1 cellular context compared by ENCODE assay signal in genomic region chr10:132330486-132330833, GRCh38.
TF ChIP-seq lines count a peak whose summit lies in the region.

No MANE protein-coding gene starts in this region.

TF ChIP-seq in WTC11, 78 proteins besides CTCF, POLR2A, EP300 and RAD21 (continued from another document):
- no peak for TF ChIP-seq MAX (CRISPR knock-in tag; IDR thresholded peaks at IDR 0.05)
- TF ChIP-seq JAZF1 (CRISPR knock-in tag; IDR thresholded peaks at IDR 0.05) = no peak
- TF ChIP-seq, protein P1, sequence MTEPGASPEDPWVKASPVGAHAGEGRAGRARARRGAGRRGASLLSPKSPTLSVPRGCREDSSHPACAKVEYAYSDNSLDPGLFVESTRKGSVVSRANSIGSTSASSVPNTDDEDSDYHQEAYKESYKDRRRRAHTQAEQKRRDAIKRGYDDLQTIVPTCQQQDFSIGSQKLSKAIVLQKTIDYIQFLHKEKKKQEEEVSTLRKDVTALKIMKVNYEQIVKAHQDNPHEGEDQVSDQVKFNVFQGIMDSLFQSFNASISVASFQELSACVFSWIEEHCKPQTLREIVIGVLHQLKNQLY (CRISPR knock-in tag; IDR thresholded peaks at IDR 0.05) = no peak
- no peak for TF ChIP-seq NR1H2 (CRISPR knock-in tag; IDR thresholded peaks at IDR 0.05)
- TF ChIP-seq ZNF671 (CRISPR knock-in tag; IDR thresholded peaks at IDR 0.05) = no peak
- TF ChIP-seq PRRX2 (CRISPR knock-in tag; IDR thresholded peaks at IDR 0.05) = no peak
- TF ChIP-seq KAT7 (CRISPR knock-in tag; IDR thresholded peaks at IDR 0.05; ENCODE audit: borderline replicate concordance) = no peak
- TF ChIP-seq STAT6 (CRISPR knock-in tag; conservative IDR thresholded peaks at IDR 0.05; ENCODE audit: low read depth) = no peak
- TF ChIP-seq, protein P2, sequence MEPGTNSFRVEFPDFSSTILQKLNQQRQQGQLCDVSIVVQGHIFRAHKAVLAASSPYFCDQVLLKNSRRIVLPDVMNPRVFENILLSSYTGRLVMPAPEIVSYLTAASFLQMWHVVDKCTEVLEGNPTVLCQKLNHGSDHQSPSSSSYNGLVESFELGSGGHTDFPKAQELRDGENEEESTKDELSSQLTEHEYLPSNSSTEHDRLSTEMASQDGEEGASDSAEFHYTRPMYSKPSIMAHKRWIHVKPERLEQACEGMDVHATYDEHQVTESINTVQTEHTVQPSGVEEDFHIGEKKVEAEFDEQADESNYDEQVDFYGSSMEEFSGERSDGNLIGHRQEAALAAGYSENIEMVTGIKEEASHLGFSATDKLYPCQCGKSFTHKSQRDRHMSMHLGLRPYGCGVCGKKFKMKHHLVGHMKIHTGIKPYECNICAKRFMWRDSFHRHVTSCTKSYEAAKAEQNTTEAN (CRISPR knock-in tag; IDR thresholded peaks at IDR 0.05) = no peak
- TF ChIP-seq, protein P3, sequence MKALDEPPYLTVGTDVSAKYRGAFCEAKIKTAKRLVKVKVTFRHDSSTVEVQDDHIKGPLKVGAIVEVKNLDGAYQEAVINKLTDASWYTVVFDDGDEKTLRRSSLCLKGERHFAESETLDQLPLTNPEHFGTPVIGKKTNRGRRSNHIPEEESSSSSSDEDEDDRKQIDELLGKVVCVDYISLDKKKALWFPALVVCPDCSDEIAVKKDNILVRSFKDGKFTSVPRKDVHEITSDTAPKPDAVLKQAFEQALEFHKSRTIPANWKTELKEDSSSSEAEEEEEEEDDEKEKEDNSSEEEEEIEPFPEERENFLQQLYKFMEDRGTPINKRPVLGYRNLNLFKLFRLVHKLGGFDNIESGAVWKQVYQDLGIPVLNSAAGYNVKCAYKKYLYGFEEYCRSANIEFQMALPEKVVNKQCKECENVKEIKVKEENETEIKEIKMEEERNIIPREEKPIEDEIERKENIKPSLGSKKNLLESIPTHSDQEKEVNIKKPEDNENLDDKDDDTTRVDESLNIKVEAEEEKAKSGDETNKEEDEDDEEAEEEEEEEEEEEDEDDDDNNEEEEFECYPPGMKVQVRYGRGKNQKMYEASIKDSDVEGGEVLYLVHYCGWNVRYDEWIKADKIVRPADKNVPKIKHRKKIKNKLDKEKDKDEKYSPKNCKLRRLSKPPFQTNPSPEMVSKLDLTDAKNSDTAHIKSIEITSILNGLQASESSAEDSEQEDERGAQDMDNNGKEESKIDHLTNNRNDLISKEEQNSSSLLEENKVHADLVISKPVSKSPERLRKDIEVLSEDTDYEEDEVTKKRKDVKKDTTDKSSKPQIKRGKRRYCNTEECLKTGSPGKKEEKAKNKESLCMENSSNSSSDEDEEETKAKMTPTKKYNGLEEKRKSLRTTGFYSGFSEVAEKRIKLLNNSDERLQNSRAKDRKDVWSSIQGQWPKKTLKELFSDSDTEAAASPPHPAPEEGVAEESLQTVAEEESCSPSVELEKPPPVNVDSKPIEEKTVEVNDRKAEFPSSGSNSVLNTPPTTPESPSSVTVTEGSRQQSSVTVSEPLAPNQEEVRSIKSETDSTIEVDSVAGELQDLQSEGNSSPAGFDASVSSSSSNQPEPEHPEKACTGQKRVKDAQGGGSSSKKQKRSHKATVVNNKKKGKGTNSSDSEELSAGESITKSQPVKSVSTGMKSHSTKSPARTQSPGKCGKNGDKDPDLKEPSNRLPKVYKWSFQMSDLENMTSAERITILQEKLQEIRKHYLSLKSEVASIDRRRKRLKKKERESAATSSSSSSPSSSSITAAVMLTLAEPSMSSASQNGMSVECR (CRISPR knock-in tag; IDR thresholded peaks at IDR 0.05; ENCODE audit: borderline replicate concordance) = no peak
- TF ChIP-seq, protein P4, sequence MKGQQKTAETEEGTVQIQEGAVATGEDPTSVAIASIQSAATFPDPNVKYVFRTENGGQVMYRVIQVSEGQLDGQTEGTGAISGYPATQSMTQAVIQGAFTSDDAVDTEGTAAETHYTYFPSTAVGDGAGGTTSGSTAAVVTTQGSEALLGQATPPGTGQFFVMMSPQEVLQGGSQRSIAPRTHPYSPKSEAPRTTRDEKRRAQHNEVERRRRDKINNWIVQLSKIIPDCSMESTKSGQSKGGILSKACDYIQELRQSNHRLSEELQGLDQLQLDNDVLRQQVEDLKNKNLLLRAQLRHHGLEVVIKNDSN (CRISPR knock-in tag; IDR thresholded peaks at IDR 0.05) = no peak
